17 cellular contexts compared by ENCODE assay signal in genomic region chr11:63616953-63617352, GRCh38. TPM values are rescaled to one million over a fixed set of nuclear protein-coding genes. Genes with fewer than 3 reads are reported as not detected.
DNase-seq lines count a peak whose midpoint lies in the region; ATAC-seq, FAIRE-seq and TF ChIP-seq lines count a peak whose summit lies in the region.
"Had no signal": no experiment of that assay in that cellular context is flagged by ENCODE, and none has a peak within 500 bp of the region (broad histone marks: within the 10 kb centered on the region; RNA-seq: fewer than 3 reads in every experiment).

No MANE protein-coding gene starts in this region.

- ATAC-seq in K562 (no peak), HG02571 (IDR thresholded peaks at IDR 0.05; ENCODE audit: unreplicated experiment) (no peak)

- peaks cover 0 to 7% of the 10 kb centered on the region in 2 donors for H3K36me3 Mint-ChIP-seq in CD14-positive monocyte
- no peaks in the 10 kb centered on the region for H3K36me3 Mint-ChIP-seq in activated CD4-positive, alpha-beta T cell treated with anti-CD3 and anti-CD28 coated beads, Interleukin-2, amount 10 ng/mL, durations not matched to agents 7 days and 5 days (ENCODE audit: low read depth)

- H3K4me3 Mint-ChIP-seq in CD14-positive monocyte, result no peak overlapping the region
- H3K4me3 Mint-ChIP-seq in activated CD4-positive, alpha-beta T cell treated with anti-CD3 and anti-CD28 coated beads, Interleukin-2, amount 10 ng/mL, durations not matched to agents 7 days and 5 days, result no peak overlapping the region
- H3K4me3 Mint-ChIP-seq: CD8-positive, alpha-beta memory T cell had no signal

- WGBS in K562 (ENCODE audit: insufficient coverage, low coverage, missing lambda C conversion rate), result 9% methylated on average over 1 of the region's 3 CpGs

- H4K20me1 ChIP-seq in K562 (replicated peaks; ENCODE audit: control insufficient read depth, insufficient read depth, low read length), result no peaks in the 10 kb centered on the region

- H3K4me1 ChIP-seq in K562 (replicated peaks in 1 of 2; ENCODE audit: control insufficient read depth in 2 of 2, insufficient read depth in 2 of 2, low read length in 2 of 2), result peaks cover 0 to 15% of the 10 kb centered on the region in 2 experiments; a peak in 3 of 5 replicates

- no peaks in the 10 kb centered on the region for H3K27me3 ChIP-seq in K562 (ENCODE audit: control insufficient read depth in 2 of 2, insufficient read depth in 2 of 2, low read length in 2 of 2)

- no peaks in the 10 kb centered on the region for H3K9me3 ChIP-seq in K562 (replicated peaks; ENCODE audit: control insufficient read depth, insufficient read depth, low read depth, low read length)
- H3K9me3 ChIP-seq: Caco-2 had no signal

- no peak overlapping the region for H3K4me3 ChIP-seq in K562

- CTCF ChIA-PET in K562 (lab: Yijun Ruan, JAX; ENCODE audit: low intra/inter-chr PET ratio), result no interaction called here
- CTCF ChIA-PET in activated CD4-positive, alpha-beta T cell treated with anti-CD3 and anti-CD28 coated beads, Interleukin-2, amount 10 ng/mL, durations not matched to agents 7 days and 5 days (lab: Charles Lee), result interaction anchor here (0.6 kb wide), 1 partner anchor 96 kb away, joined by 3 read pairs; no protein-coding TSS in a partner anchor

- H3K9me1 ChIP-seq in K562 (ENCODE audit: control insufficient read depth, insufficient read depth, low read length), result no peaks in the 10 kb centered on the region

- TF ChIP-seq CTCF in CD14-positive monocyte (IDR thresholded peaks at IDR 0.05), result no peak
- no peak for TF ChIP-seq CTCF in K562 (IDR thresholded peaks at IDR 0.05 in 2 of 3, conservative IDR thresholded peaks at IDR 0.05 in 1 of 3; ENCODE audit: insufficient read depth in 2 of 3, low read depth in 1 of 3, low read length in 3 of 3)

- BruUV-seq in K562 (replicated peaks; lab: Mats Ljungman, UMichigan), result no TSS peak

- no peak for TF ChIP-seq POLR2A in K562 (conservative IDR thresholded peaks at IDR 0.05)

- no peak for FAIRE-seq in K562 (lab: Jason Lieb, UNC)
- FAIRE-seq: GM12892, GM19239 had no signal

- no peak overlapping the region for H3K9ac ChIP-seq in K562 (ENCODE audit: insufficient read depth in 1 of 2, low read depth in 2 of 2, low read length in 2 of 2)

- in situ Hi-C loops in K562 (cut with MboI), result no loop called here

- POLR2A ChIA-PET in K562 (lab: Yijun Ruan, JAX), result interaction anchor here (0.6 kb wide), 1 partner anchor 32 kb away, joined by 3 read pairs; no protein-coding TSS in a partner anchor
- POLR2A ChIA-PET in activated CD4-positive, alpha-beta T cell treated with anti-CD3 and anti-CD28 coated beads, Interleukin-2, amount 10 ng/mL, durations not matched to agents 7 days and 5 days (lab: Charles Lee), result no interaction called here

- TF ChIP-seq EP300 in K562 (IDR thresholded peaks at IDR 0.05; ENCODE audit: low read length), result no peak

- H3K4me1 Mint-ChIP-seq in CD14-positive monocyte, result peaks cover 42% of the 10 kb centered on the region
- peaks cover 17% of the 10 kb centered on the region for H3K4me1 Mint-ChIP-seq in activated CD4-positive, alpha-beta T cell treated with anti-CD3 and anti-CD28 coated beads, Interleukin-2, amount 10 ng/mL, durations not matched to agents 7 days and 5 days

- H2AFZ ChIP-seq in K562 (ENCODE audit: low read depth, low read length), result no peak overlapping the region

- peaks cover 13 to 23% (median 21%) of the 10 kb centered on the region in 3 donors for H3K27me3 Mint-ChIP-seq in CD14-positive monocyte (ENCODE audit: low read depth in 3 of 3)
- peaks cover 12% of the 10 kb centered on the region for H3K27me3 Mint-ChIP-seq in activated CD4-positive, alpha-beta T cell treated with anti-CD3 and anti-CD28 coated beads, Interleukin-2, amount 10 ng/mL, durations not matched to agents 7 days and 5 days
- H3K27me3 Mint-ChIP-seq: CD8-positive, alpha-beta memory T cell had no signal

- H3K27ac ChIP-seq in K562 (ENCODE audit: extremely low read depth, low read depth, low read length), result no peak overlapping the region

- peak overlapping the region in 4 of 7 donors; percentile 91 to 97 (median 94) for H3K27ac Mint-ChIP-seq in CD14-positive monocyte
- H3K27ac Mint-ChIP-seq in activated CD4-positive, alpha-beta T cell treated with anti-CD3 and anti-CD28 coated beads, Interleukin-2, amount 10 ng/mL, durations not matched to agents 7 days and 5 days, result no peak overlapping the region
- H3K27ac Mint-ChIP-seq: CD8-positive, alpha-beta memory T cell had no signal

- intact Hi-C loops in CD14-positive monocyte (cut with micrococcal nuclease), result no loop called here
- intact Hi-C loops in K562 (cut with micrococcal nuclease), result no loop called here

- H3K36me3 ChIP-seq in K562 (ENCODE audit: control insufficient read depth, insufficient read depth, low read length), result no peaks in the 10 kb centered on the region

- H3K9me3 Mint-ChIP-seq in CD14-positive monocyte, result peaks cover 0 to 11% (median 0%) of the 10 kb centered on the region in 7 donors
- H3K9me3 Mint-ChIP-seq in activated CD4-positive, alpha-beta T cell treated with anti-CD3 and anti-CD28 coated beads, Interleukin-2, amount 10 ng/mL, durations not matched to agents 7 days and 5 days, result no peaks in the 10 kb centered on the region
- H3K9me3 Mint-ChIP-seq: CD8-positive, alpha-beta memory T cell had no signal

- H3K79me2 ChIP-seq in K562 (ENCODE audit: control insufficient read depth, insufficient read depth, low read length), result no peaks in the 10 kb centered on the region

- no peak for DNase-seq in CD14-positive monocyte (ENCODE audit: low spot score)
- DNase-seq in HT-29 (ENCODE audit: low spot score), result peak; percentile 1
- DNase-seq in MV-4-11 (lab: John Stamatoyannopoulos, UW), result peak; percentile 54
- no peak for DNase-seq in K562 (ENCODE audit: extremely low read depth in 1 of 4, low spot score in 3 of 4)
- DNase-seq in activated CD4-positive, alpha-beta T cell treated with anti-CD3 and anti-CD28 coated beads, Interleukin-2, amount 10 ng/mL, durations not matched to agents 7 days and 5 days, result no peak
- DNase-seq in germinal center (ENCODE audit: low spot score), result no peak
- DNase-seq: Caco-2; CD8-positive, alpha-beta memory T cell; DND-41; GDM1; HCEC 1CT had no signal

- no peak for TF ChIP-seq RAD21 in K562 (CRISPR knock-in tag; conservative IDR thresholded peaks at IDR 0.05 in 1 of 2, IDR thresholded peaks at IDR 0.05 in 1 of 2)

- no peak overlapping the region for H3K4me2 ChIP-seq in K562 (ENCODE audit: insufficient read depth, low read length)

RNA-seq across cellular contexts. Expression of gene PLAAT3, which starts 2.7 kb away (rescaled TPM):
- polyA plus RNA-seq in CD14-positive monocyte (10 to 100 TPM; 34.2 to 67.3 TPM), K562 (2011; rRNA removed) (1.3 and 2.0 TPM in 2 replicates), K562 (2014; fragmentation: Illumina TruSeq; extraction: Trizol) (0.80 and 1.6 TPM in 2 replicates), K562 (2014; fragmentation: Nextera tagmentation; extraction: Ambion mirVana) (1 to 10 TPM; 1.3 to 1.9 TPM), K562 (2014; rRNA removed) (0.96 and 1.4 TPM in 2 replicates)
- total RNA-seq in HT-29 (2014; rRNA removed; shearing (Covaris generic)), result 324 and 325 TPM in 2 replicates
- total RNA-seq in K562 (2011; cell fraction: chromatin; rRNA removed; ENCODE audit: low replicate concordance), result 0.60 and 1.1 TPM in 2 replicates
- total RNA-seq in K562 (2011; cell fraction: nucleolus; rRNA removed), result 0.33 and 1.1 TPM in 2 replicates
- 0.88 and 0.92 TPM in 2 replicates for total RNA-seq in K562 (2011; cell fraction: nucleoplasm; rRNA removed)
- total RNA-seq in K562 (2014; rRNA removed) (1.2 and 1.7 TPM in 2 replicates), K562 (2014; rRNA removed; fragmentation: Illumina TruSeq; extraction: Trizol) (0.77 and 1.2 TPM in 2 replicates), K562 (2015; rRNA removed; fragmentation: Illumina TruSeq; extraction: Trizol) (0.60 and 1.4 TPM in 2 replicates), K562 (2021) (2.7 TPM in 2 replicates)
- polyA plus RNA-seq in K562 (2011; cell fraction: cytosol; rRNA removed), result 1.6 and 3.9 TPM in 2 replicates
- polyA plus RNA-seq in K562 (2011; cell fraction: nucleus; rRNA removed), result 0.73 and 0.92 TPM in 2 replicates
- polyA plus RNA-seq in K562 (2012), result 3.4 and 5.8 TPM in 2 replicates
- polyA minus RNA-seq in K562 (2011; rRNA and poly(A)+ RNA removed), result 2.3 and 4.8 TPM in 2 replicates
- 2.1 and 2.2 TPM in 2 replicates for polyA minus RNA-seq in K562 (2011; cell fraction: cytosol; rRNA and poly(A)+ RNA removed)
- 0.54 and 0.67 TPM in 2 replicates for polyA minus RNA-seq in K562 (2011; cell fraction: nucleus; rRNA and poly(A)+ RNA removed)
- 1 to 10 TPM; 1.3 to 1.9 TPM for total RNA-seq in activated CD4-positive, alpha-beta T cell treated with anti-CD3 and anti-CD28 coated beads, Interleukin-2, amount 10 ng/mL, durations not matched to agents 7 days and 5 days

RNA-seq across cellular contexts. Expression of gene PLAAT2, which starts 53.8 kb away (rescaled TPM):
- not detected for polyA plus RNA-seq in CD14-positive monocyte
- 0.57 and 4.2 TPM in 2 replicates for total RNA-seq in HT-29 (2014; rRNA removed; shearing (Covaris generic))
- total RNA-seq in K562 (2011; cell fraction: chromatin; rRNA removed; ENCODE audit: low replicate concordance), result not detected in 2 replicates
- total RNA-seq in K562 (2011; cell fraction: nucleolus; rRNA removed), result not detected in 2 replicates
- not detected in 2 replicates for total RNA-seq in K562 (2011; cell fraction: nucleoplasm; rRNA removed)
- not detected in 2 replicates for total RNA-seq in K562 (2014; rRNA removed)
- not detected in 2 replicates for total RNA-seq in K562 (2014; rRNA removed; fragmentation: Illumina TruSeq; extraction: Trizol)
- total RNA-seq in K562 (2015; rRNA removed; fragmentation: Illumina TruSeq; extraction: Trizol), result not detected in 2 replicates
- not detected in 2 replicates for total RNA-seq in K562 (2021)
- not detected in 2 replicates for polyA plus RNA-seq in K562 (2011; rRNA removed)
- not detected in 2 replicates for polyA plus RNA-seq in K562 (2011; cell fraction: cytosol; rRNA removed)
- not detected in 2 replicates for polyA plus RNA-seq in K562 (2011; cell fraction: nucleus; rRNA removed)
- not detected in 2 replicates for polyA plus RNA-seq in K562 (2012)
- not detected in 2 replicates for polyA plus RNA-seq in K562 (2014; fragmentation: Illumina TruSeq; extraction: Trizol)
- not detected for polyA plus RNA-seq in K562 (2014; fragmentation: Nextera tagmentation; extraction: Ambion mirVana)
- polyA plus RNA-seq in K562 (2014; rRNA removed), result not detected in 2 replicates
- not detected in 2 replicates for polyA minus RNA-seq in K562 (2011; rRNA and poly(A)+ RNA removed)
- polyA minus RNA-seq in K562 (2011; cell fraction: cytosol; rRNA and poly(A)+ RNA removed), result not detected in 2 replicates
- not detected in 2 replicates for polyA minus RNA-seq in K562 (2011; cell fraction: nucleus; rRNA and poly(A)+ RNA removed)
- total RNA-seq in activated CD4-positive, alpha-beta T cell treated with anti-CD3 and anti-CD28 coated beads, Interleukin-2, amount 10 ng/mL, durations not matched to agents 7 days and 5 days, result under 1 TPM in 1 of 2 experiments, not detected in 1; 0.29 TPM
- total RNA-seq: A673, H4 had no signal
- polyA plus RNA-seq: BJ; CD8-positive, alpha-beta memory T cell had no signal

RNA-seq across cellular contexts. Expression of gene ATL3, which starts 54.2 kb away (rescaled TPM):
- polyA plus RNA-seq in CD14-positive monocyte (10 to 100 TPM; 22.7 to 25.5 TPM), K562 (2011; rRNA removed) (22.9 and 34.5 TPM in 2 replicates), K562 (2014; fragmentation: Illumina TruSeq; extraction: Trizol) (23.9 and 24.3 TPM in 2 replicates), K562 (2014; fragmentation: Nextera tagmentation; extraction: Ambion mirVana) (10 to 100 TPM; 23.5 to 34.2 TPM), K562 (2014; rRNA removed) (22.2 and 22.5 TPM in 2 replicates)
- 25.7 and 29.2 TPM in 2 replicates for total RNA-seq in HT-29 (2014; rRNA removed; shearing (Covaris generic))
- 24.6 and 32.2 TPM in 2 replicates for total RNA-seq in K562 (2011; cell fraction: chromatin; rRNA removed; ENCODE audit: low replicate concordance)
- total RNA-seq in K562 (2011; cell fraction: nucleolus; rRNA removed), result 11.0 and 12.6 TPM in 2 replicates
- total RNA-seq in K562 (2011; cell fraction: nucleoplasm; rRNA removed), result 17.3 and 26.3 TPM in 2 replicates
- total RNA-seq in K562 (2014; rRNA removed) (13.8 and 18.2 TPM in 2 replicates), K562 (2014; rRNA removed; fragmentation: Illumina TruSeq; extraction: Trizol) (34.0 and 42.0 TPM in 2 replicates), K562 (2015; rRNA removed; fragmentation: Illumina TruSeq; extraction: Trizol) (21.3 and 22.4 TPM in 2 replicates), K562 (2021) (39.8 and 41.4 TPM in 2 replicates)
- polyA plus RNA-seq in K562 (2011; cell fraction: cytosol; rRNA removed), result 18.1 and 18.7 TPM in 2 replicates
- polyA plus RNA-seq in K562 (2011; cell fraction: nucleus; rRNA removed), result 8.4 and 12.2 TPM in 2 replicates
- 13.8 and 15.5 TPM in 2 replicates for polyA plus RNA-seq in K562 (2012)
- 36.5 and 40.6 TPM in 2 replicates for polyA minus RNA-seq in K562 (2011; rRNA and poly(A)+ RNA removed)
- 17.2 and 19.7 TPM in 2 replicates for polyA minus RNA-seq in K562 (2011; cell fraction: cytosol; rRNA and poly(A)+ RNA removed)
- polyA minus RNA-seq in K562 (2011; cell fraction: nucleus; rRNA and poly(A)+ RNA removed), result 4.3 and 8.0 TPM in 2 replicates
- 10 to 100 TPM; 35.8 to 37.3 TPM for total RNA-seq in activated CD4-positive, alpha-beta T cell treated with anti-CD3 and anti-CD28 coated beads, Interleukin-2, amount 10 ng/mL, durations not matched to agents 7 days and 5 days

Comparison
In these comparisons a context has a peak if more than half of its experiments do, and no peak if none do; other contexts are left out.
1. DNase-seq: peak in HT-29 (single experiment) and MV-4-11 (single experiment); none in CD14-positive monocyte (single experiment), K562 (0 of 4), activated CD4-positive, alpha-beta T cell treated with anti-CD3 and anti-CD28 coated beads, Interleukin-2, amount 10 ng/mL, durations not matched to agents 7 days and 5 days (single experiment) and germinal center (single experiment).
2. RNA of gene PLAAT3, which starts 2.7 kb away (total RNA-seq): 324 to 325 TPM in HT-29; 1.3 to 1.9 TPM in activated CD4-positive, alpha-beta T cell treated with anti-CD3 and anti-CD28 coated beads, Interleukin-2, amount 10 ng/mL, durations not matched to agents 7 days and 5 days and 0.33 to 2.7 TPM in K562; every median in the first group is over 10 times any median in the second.